ENCODE assay signal across 22 cellular contexts in the genomic region with DNA sequence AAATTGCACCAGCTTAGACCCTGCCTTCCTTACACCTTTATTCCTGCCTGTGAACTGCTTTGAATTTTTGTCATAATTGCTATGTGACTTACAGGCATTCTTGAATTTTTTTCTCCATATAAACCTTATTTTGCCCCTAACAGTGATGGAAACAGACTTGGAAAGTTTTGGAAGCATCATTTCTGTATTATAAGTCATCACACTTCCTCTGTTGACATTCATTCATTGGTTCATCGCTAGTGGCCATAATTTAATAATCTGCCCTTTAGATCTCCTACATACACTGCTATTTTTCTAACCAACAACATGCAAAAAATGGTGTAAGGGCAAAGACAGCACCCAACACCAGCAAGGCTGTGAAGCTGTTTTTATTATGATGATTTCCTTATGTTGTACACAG.
"Had no signal": no experiment of that assay in that cellular context is flagged by ENCODE, and none has a peak within 500 bp of the region (broad histone marks: within the 10 kb centered on the region; RNA-seq: fewer than 3 reads in every experiment).

No MANE protein-coding gene starts in this region.

- H3K4me3 Mint-ChIP-seq: activated naive CD4-positive, alpha-beta T cell treated with anti-CD3 and anti-CD28 coated beads, Interleukin-2, amount 10 ng/mL, durations not matched to agents 7 days and 5 days; immature natural killer cell; naive B cell; stimulated activated effector memory CD8-positive, alpha-beta T cell treated with anti-CD3 and anti-CD28 coated beads, Interleukin-12 subunit alpha, Interleukin-12 subunit beta, amount 100 ng/mL, for 72 hours; WTC11 had no signal

- ATAC-seq: left lung; sciatic nerve; stimulated activated effector memory CD8-positive, alpha-beta T cell treated with anti-CD3 and anti-CD28 coated beads, Interleukin-12 subunit alpha, Interleukin-12 subunit beta, amount 100 ng/mL, for 72 hours; WTC11 had no signal

- H3K36me3 Mint-ChIP-seq: activated naive CD4-positive, alpha-beta T cell treated with anti-CD3 and anti-CD28 coated beads, Interleukin-2, amount 10 ng/mL, durations not matched to agents 7 days and 5 days; immature natural killer cell; stimulated activated effector memory CD8-positive, alpha-beta T cell treated with anti-CD3 and anti-CD28 coated beads, Interleukin-12 subunit alpha, Interleukin-12 subunit beta, amount 100 ng/mL, for 72 hours; WTC11 had no signal

- H3K4me3 ChIP-seq: body of pancreas, hepatocyte, left lung, lung, stomach, suprapubic skin, tibial nerve had no signal

- H3K9me3 Mint-ChIP-seq: activated naive CD4-positive, alpha-beta T cell treated with anti-CD3 and anti-CD28 coated beads, Interleukin-2, amount 10 ng/mL, durations not matched to agents 7 days and 5 days; naive B cell; stimulated activated effector memory CD8-positive, alpha-beta T cell treated with anti-CD3 and anti-CD28 coated beads, Interleukin-12 subunit alpha, Interleukin-12 subunit beta, amount 100 ng/mL, for 72 hours; WTC11 had no signal

- H3K4me1 Mint-ChIP-seq: activated naive CD4-positive, alpha-beta T cell treated with anti-CD3 and anti-CD28 coated beads, Interleukin-2, amount 10 ng/mL, durations not matched to agents 7 days and 5 days; immature natural killer cell; naive B cell had no signal

- DNase-seq: activated naive CD4-positive, alpha-beta T cell treated with anti-CD3 and anti-CD28 coated beads, Interleukin-2, amount 10 ng/mL, durations not matched to agents 7 days and 5 days; activated T-cell treated with anti-CD3 and anti-CD28 coated beads, Interleukin-2, amount 50 U/mL, for 1 hour; body of pancreas; dermis blood vessel endothelial cell; effector CD8-positive, alpha-beta T cell; erythroblast; glutamatergic neuron; immature natural killer cell; kidney glomerular epithelial cell; left lung; naive B cell; small intestine; stimulated activated CD4-positive, alpha-beta T cell treated with anti-CD3 and anti-CD28 coated beads, Interleukin-2, amount 100 ng/mL, for 24 hours; stomach; T-helper 9 cell had no signal
